ENCODE assay signal across 17 cellular contexts in genomic region chr6:35036059-35036827, GRCh38.
DNase-seq lines count a peak whose midpoint lies in the region; ATAC-seq and TF ChIP-seq lines count a peak whose summit lies in the region.
"Had no signal": no experiment of that assay in that cellular context is flagged by ENCODE, and none has a peak within 500 bp of the region (broad histone marks: within the 10 kb centered on the region; RNA-seq: fewer than 3 reads in every experiment).

No MANE protein-coding gene starts in this region.

- peak overlapping the region; percentile 84 for H3K27ac Mint-ChIP-seq in dendritic cell treated with granulocyte-macrophage colony-stimulating factor and Interleukin-4, amounts not matched to agents 40 ng/mL and 50 ng/mL, for 4 days
- peak overlapping the region in 2 of 3 experiments; percentile 64 to 90 for H3K27ac Mint-ChIP-seq in nephron
- H3K27ac Mint-ChIP-seq: natural killer cell had no signal

- H3K27me3 ChIP-seq in right atrium auricular region, result no peaks in the 10 kb centered on the region

- TF ChIP-seq CTCF in right atrium auricular region (IDR thresholded peaks at IDR 0.05) (no peak), nephron (IDR thresholded peaks at IDR 0.05; ENCODE audit: unreplicated experiment in 3 of 3) (no peak)

- H3K9me3 Mint-ChIP-seq in dendritic cell treated with granulocyte-macrophage colony-stimulating factor and Interleukin-4, amounts not matched to agents 40 ng/mL and 50 ng/mL, for 4 days, result no peaks in the 10 kb centered on the region
- H3K9me3 Mint-ChIP-seq in nephron, result no peaks in the 10 kb centered on the region
- H3K9me3 Mint-ChIP-seq: natural killer cell had no signal

- H3K4me3 Mint-ChIP-seq in dendritic cell treated with granulocyte-macrophage colony-stimulating factor and Interleukin-4, amounts not matched to agents 40 ng/mL and 50 ng/mL, for 4 days, result no peak overlapping the region
- no peak overlapping the region for H3K4me3 Mint-ChIP-seq in nephron
- H3K4me3 Mint-ChIP-seq: natural killer cell had no signal

- peaks cover 37% of the 10 kb centered on the region for H3K36me3 Mint-ChIP-seq in dendritic cell treated with granulocyte-macrophage colony-stimulating factor and Interleukin-4, amounts not matched to agents 40 ng/mL and 50 ng/mL, for 4 days (ENCODE audit: low read depth)
- H3K36me3 Mint-ChIP-seq in nephron (ENCODE audit: low read depth), result peaks cover 31% of the 10 kb centered on the region
- H3K36me3 Mint-ChIP-seq: natural killer cell had no signal

- peak overlapping the region; percentile 8 to 66 for H3K27ac ChIP-seq in right atrium auricular region
- H3K27ac ChIP-seq: GM23248, PC-9 had no signal

- H3K4me3 ChIP-seq in right atrium auricular region, result no peak overlapping the region
- H3K4me3 ChIP-seq: GM23248, PC-9 had no signal

- DNase-seq in right atrium auricular region (ENCODE audit: low spot score) (no peak), left cardiac atrium (no peak), AML-193 (lab: John Stamatoyannopoulos, UW) (no peak), NCI-H1048 (lab: John Stamatoyannopoulos, UW) (no peak), NCI-H510A (lab: John Stamatoyannopoulos, UW) (no peak), islet precursor cell (no peak)
- DNase-seq: activated CD4-positive, alpha-beta T cell treated with anti-CD3 and anti-CD28 coated beads, Interleukin-2, amount 50 U/mL, for 48 hours; cerebellar nuclear complex; GM23248; IMR-90; MV-4-11; natural killer cell; NCI-H510A treated with DMSO at 0.1 percent for 48 hours; PC-9; stimulated activated CD4-positive, alpha-beta T cell treated with anti-CD3 and anti-CD28 coated beads, Interleukin-1b, Interleukin-23, amount 100 ng/mL, for 48 hours had no signal

- peaks cover 7% of the 10 kb centered on the region for H3K36me3 ChIP-seq in right atrium auricular region

- ATAC-seq in left cardiac atrium, result no peak
- ATAC-seq: natural killer cell had no signal

- H3K4me1 ChIP-seq in right atrium auricular region, result peaks cover 0 to 63% of the 10 kb centered on the region in 2 donors

- peaks cover 29% of the 10 kb centered on the region for H3K4me1 Mint-ChIP-seq in dendritic cell treated with granulocyte-macrophage colony-stimulating factor and Interleukin-4, amounts not matched to agents 40 ng/mL and 50 ng/mL, for 4 days (ENCODE audit: low read depth)
- H3K4me1 Mint-ChIP-seq in nephron, result peaks cover 61% of the 10 kb centered on the region

- no peaks in the 10 kb centered on the region for H3K27me3 Mint-ChIP-seq in dendritic cell treated with granulocyte-macrophage colony-stimulating factor and Interleukin-4, amounts not matched to agents 40 ng/mL and 50 ng/mL, for 4 days
- no peaks in the 10 kb centered on the region for H3K27me3 Mint-ChIP-seq in nephron (ENCODE audit: low read depth)

- no peaks in the 10 kb centered on the region for H3K9me3 ChIP-seq in right atrium auricular region

- intact Hi-C loops in left cardiac atrium (cut with DNase I), result no loop called here
- intact Hi-C loops in dendritic cell treated with granulocyte-macrophage colony-stimulating factor and Interleukin-4, amounts not matched to agents 40 ng/mL and 50 ng/mL, for 4 days (cut with micrococcal nuclease), result no loop called here
